9 cellular contexts compared by ENCODE assay signal in the genomic region with DNA sequence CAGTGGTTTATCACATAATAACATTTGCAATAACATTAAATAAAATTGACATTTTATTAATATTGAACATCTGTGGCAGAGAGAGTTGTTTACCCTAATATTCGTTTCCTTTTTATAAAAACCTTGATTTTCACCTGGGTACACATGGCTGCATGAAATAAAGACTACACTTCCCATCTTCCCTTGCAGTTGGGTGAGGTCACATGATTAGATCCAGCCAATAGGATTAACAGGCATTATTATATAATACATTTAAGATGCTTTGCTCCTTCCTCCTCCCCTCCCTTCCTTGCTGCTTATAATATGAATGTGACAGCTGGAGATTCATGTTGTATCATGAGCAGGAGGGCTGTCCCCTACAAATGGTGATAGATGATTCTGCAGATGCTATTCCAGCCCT.
DNase-seq lines count a peak whose midpoint lies in the region; ATAC-seq and TF ChIP-seq lines count a peak whose summit lies in the region.
"Had no signal": no experiment of that assay in that cellular context is flagged by ENCODE, and none has a peak within 500 bp of the region (broad histone marks: within the 10 kb centered on the region; RNA-seq: fewer than 3 reads in every experiment).

No MANE protein-coding gene starts in this region.

- H3K27ac ChIP-seq in uterus = no peak overlapping the region
- H3K27ac ChIP-seq: neutrophil had no signal

- TF ChIP-seq CTCF in GM10266 (IDR thresholded peaks at IDR 0.05; ENCODE audit: control insufficient read depth, insufficient read depth, low read depth, missing control alignments) = no peak
- TF ChIP-seq CTCF in uterus (IDR thresholded peaks at IDR 0.05) = no peak

- peak; percentile 64 for ATAC-seq in GM21786 (IDR thresholded peaks at IDR 0.05; ENCODE audit: unreplicated experiment)
- no peak for ATAC-seq in GM19023 (IDR thresholded peaks at IDR 0.05; ENCODE audit: unreplicated experiment)

- no peak overlapping the region for H3K4me3 ChIP-seq in uterus

- intact Hi-C loops in uterus (cut with DNase I; ENCODE audit: low total_unique reads) = no loop called here

- no peaks in the 10 kb centered on the region for H3K27me3 ChIP-seq in uterus

- H3K4me1 ChIP-seq in uterus = no peaks in the 10 kb centered on the region

- no peaks in the 10 kb centered on the region for H3K9me3 ChIP-seq in uterus
- H3K9me3 ChIP-seq: neutrophil had no signal

- H3K36me3 ChIP-seq in uterus = no peaks in the 10 kb centered on the region
- H3K36me3 ChIP-seq: neutrophil had no signal

- TF ChIP-seq POLR2A in uterus (IDR thresholded peaks at IDR 0.05) = no peak

- DNase-seq in GM10266 (ENCODE audit: extremely low spot score) (peak; percentile 29), NCI-H524 (lab: John Stamatoyannopoulos, UW) (peak; percentile 52 to 85), germinal center (ENCODE audit: low spot score) (peak; percentile 70), uterus (no peak), SKM-1 treated with dmso at 0.1 percent for 144 hours (lab: John Stamatoyannopoulos, UW; ENCODE audit: unreplicated experiment) (no peak), amniotic stem cell (lab: John Stamatoyannopoulos, UW) (no peak)

Comparison
In these comparisons a context has a peak if more than half of its experiments do, and no peak if none do; other contexts are left out.
1. DNase-seq: peak in GM10266 (single experiment), NCI-H524 (2 of 2) and germinal center (single experiment); none in uterus (0 of 2), SKM-1 treated with dmso at 0.1 percent for 144 hours (single experiment) and amniotic stem cell (single experiment).